In the genomic region with DNA sequence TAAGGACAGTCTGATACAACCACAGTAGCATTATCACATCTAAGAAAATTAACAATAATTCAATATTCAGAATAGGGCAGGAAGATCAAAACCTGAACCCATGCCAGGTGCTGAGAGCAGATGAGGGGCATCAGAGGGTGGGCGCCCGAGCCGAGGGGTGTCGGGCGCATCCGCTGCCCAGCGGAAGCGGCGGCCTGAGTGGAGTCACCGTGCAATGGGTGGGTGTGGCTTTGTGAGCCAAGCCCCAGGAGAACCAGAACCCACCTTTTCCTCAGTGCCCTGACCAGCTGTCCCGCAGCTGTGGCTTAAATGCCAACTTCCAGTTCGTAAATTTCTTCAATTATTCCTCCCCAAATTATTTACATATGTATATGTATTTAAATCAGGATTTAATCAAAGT, we compare ENCODE assay signal across 1 cellular context.
TF ChIP-seq lines count a peak whose summit lies in the region.

No MANE protein-coding gene starts in this region.

TF ChIP-seq in HEK293T, 16 proteins besides CTCF, POLR2A, EP300 and RAD21 (continued from another document):
- TF ChIP-seq L3MBTL2 (conservative IDR thresholded peaks at IDR 0.05), result no peak
- no peak for TF ChIP-seq SP1 (IDR thresholded peaks at IDR 0.05)
- no peak for TF ChIP-seq ARNT (IDR thresholded peaks at IDR 0.05)
- TF ChIP-seq FOXM1 (IDR thresholded peaks at IDR 0.05; ENCODE audit: borderline replicate concordance), result no peak
- no peak for TF ChIP-seq ELF4 (IDR thresholded peaks at IDR 0.05)
- no peak for TF ChIP-seq CTBP1 (IDR thresholded peaks at IDR 0.05; ENCODE audit: borderline replicate concordance)
- no peak for TF ChIP-seq NFRKB (IDR thresholded peaks at IDR 0.05)
